Comparison of ENCODE assay signal across 1 cellular context in the genomic region with DNA sequence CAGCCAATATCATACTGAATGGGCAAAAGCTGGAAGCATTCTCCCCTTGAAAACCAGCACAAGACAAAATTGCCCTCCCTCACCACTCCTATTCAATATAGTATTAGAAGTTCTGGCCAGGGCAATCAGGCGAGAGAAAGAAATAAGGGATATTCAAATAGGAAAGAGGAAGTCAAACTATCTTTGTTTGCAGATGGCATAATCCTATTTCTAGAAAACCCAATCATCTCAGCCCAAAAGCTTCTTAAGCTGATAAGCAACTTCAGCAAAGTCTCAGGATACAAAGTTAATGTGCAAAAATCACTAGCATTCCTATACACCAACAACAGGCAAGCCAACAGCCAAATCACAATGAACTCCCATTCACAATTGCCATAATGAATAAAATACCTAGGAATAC.
A peak's percentile ranks its signal among the peaks of the same experiment; 100 is the strongest.
TF ChIP-seq lines count a peak whose summit lies in the region.

No MANE protein-coding gene starts in this region.

TF ChIP-seq in K562, 482 proteins besides CTCF, POLR2A, EP300 and RAD21 (continued from another document):
- TF ChIP-seq, protein P1, sequence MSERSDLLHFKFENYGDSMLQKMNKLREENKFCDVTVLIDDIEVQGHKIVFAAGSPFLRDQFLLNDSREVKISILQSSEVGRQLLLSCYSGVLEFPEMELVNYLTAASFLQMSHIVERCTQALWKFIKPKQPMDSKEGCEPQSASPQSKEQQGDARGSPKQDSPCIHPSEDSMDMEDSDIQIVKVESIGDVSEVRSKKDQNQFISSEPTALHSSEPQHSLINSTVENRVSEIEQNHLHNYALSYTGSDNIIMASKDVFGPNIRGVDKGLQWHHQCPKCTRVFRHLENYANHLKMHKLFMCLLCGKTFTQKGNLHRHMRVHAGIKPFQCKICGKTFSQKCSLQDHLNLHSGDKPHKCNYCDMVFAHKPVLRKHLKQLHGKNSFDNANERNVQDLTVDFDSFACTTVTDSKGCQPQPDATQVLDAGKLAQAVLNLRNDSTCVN (CRISPR knock-in tag; IDR thresholded peaks at IDR 0.05): no peak
- no peak for TF ChIP-seq MAZ (CRISPR knock-in tag; conservative IDR thresholded peaks at IDR 0.05 in 1 of 2, IDR thresholded peaks at IDR 0.05 in 1 of 2)
- TF ChIP-seq SMARCE1 (IDR thresholded peaks at IDR 0.05): peak; percentile 40; the same call in 1 of the 2 replicates
- no peak for TF ChIP-seq ZBTB7A (IDR thresholded peaks at IDR 0.05; ENCODE audit: borderline replicate concordance, control insufficient read depth, low read depth, low read length)
- TF ChIP-seq MTA2 (IDR thresholded peaks at IDR 0.05; ENCODE audit: low read depth): 0 out of 2 replicates have a peak, but pooled peaks have one; percentile 25
- TF ChIP-seq NR2F6 (CRISPR knock-in tag; IDR thresholded peaks at IDR 0.05): no peak
- TF ChIP-seq ARID1B (IDR thresholded peaks at IDR 0.05): peak; percentile 83
- peak; percentile 69 for TF ChIP-seq TCF3 (CRISPR knock-in tag; IDR thresholded peaks at IDR 0.05)
- TF ChIP-seq TRIM28 (IDR thresholded peaks at IDR 0.05): no peak
- TF ChIP-seq SMARCA4 (IDR thresholded peaks at IDR 0.05): peak; percentile 63; the same call in 1 of the 2 replicates
- TF ChIP-seq SPI1 (IDR thresholded peaks at IDR 0.05; ENCODE audit: borderline replicate concordance, low read depth, low read length): peak; percentile 80
- peak; percentile 24; the same call in 1 of the 2 replicates for TF ChIP-seq SOX6 (IDR thresholded peaks at IDR 0.05)
- TF ChIP-seq NCOR1 (IDR thresholded peaks at IDR 0.05): peak; percentile 55; the same call in 1 of the 2 replicates
- peak; percentile 44 for TF ChIP-seq FOSL1 (tag; conservative IDR thresholded peaks at IDR 0.05)
